In genomic region chr16:64292953-64293352, GRCh38 we compare ENCODE assay signal across 28 cellular contexts.
"Had no signal": no experiment of that assay in that cellular context is flagged by ENCODE, and none has a peak within 500 bp of the region (broad histone marks: within the 10 kb centered on the region; RNA-seq: fewer than 3 reads in every experiment).

No MANE protein-coding gene starts in this region.

- H3K4me3 ChIP-seq: adrenal gland, body of pancreas, esophagus muscularis mucosa, gastroesophageal sphincter had no signal

- ATAC-seq: activated CD4-positive, alpha-beta T cell treated with anti-CD3 and anti-CD28 coated beads for 36 hours; activated CD8-positive, alpha-beta memory T cell treated with anti-CD3 and anti-CD28 coated beads, Interleukin-2, amount 10 ng/mL, durations not matched to agents 7 days and 5 days; activated CD8-positive, alpha-beta T cell treated with anti-CD3 and anti-CD28 coated beads, Interleukin-2, amount 10 ng/mL, durations not matched to agents 7 days and 5 days; activated naive CD8-positive, alpha-beta T cell treated with anti-CD3 and anti-CD28 coated beads, Interleukin-2, amount 50 U/mL, for 24 hours; body of pancreas; effector memory CD8-positive, alpha-beta T cell; gastroesophageal sphincter had no signal

- H3K9me3 ChIP-seq: adrenal gland, body of pancreas, esophagus muscularis mucosa, gastroesophageal sphincter had no signal

- H3K36me3 ChIP-seq: adrenal gland, esophagus muscularis mucosa, gastroesophageal sphincter had no signal

- H3K4me1 ChIP-seq: adrenal gland, body of pancreas, gastroesophageal sphincter had no signal

- DNase-seq: activated CD4-positive, alpha-beta memory T cell treated with anti-CD3 and anti-CD28 coated beads for 36 hours; activated CD4-positive, alpha-beta T cell treated with anti-CD3 and anti-CD28 coated beads for 36 hours; activated CD4-positive, alpha-beta T cell treated with anti-CD3 and anti-CD28 coated beads, Interleukin-2, amount 10 ng/mL, durations not matched to agents 24 days and 14 days; activated CD4-positive, CD25-positive, alpha-beta regulatory T cell; activated CD4-positive, CD25-positive, alpha-beta regulatory T cell treated with anti-CD3 and anti-CD28 coated beads, Interleukin-2, amount 50 U/mL, for 72 hours; activated CD8-positive, alpha-beta memory T cell treated with anti-CD3 and anti-CD28 coated beads, Interleukin-2, amount 10 ng/mL, durations not matched to agents 7 days and 5 days; activated CD8-positive, alpha-beta memory T cell treated with anti-CD3 and anti-CD28 coated beads, Interleukin-2, amount 50 U/mL, for 4 hours; activated CD8-positive, alpha-beta T cell treated with anti-CD3 and anti-CD28 coated beads, Interleukin-2, amount 10 ng/mL, durations not matched to agents 7 days and 5 days; activated effector memory CD4-positive, alpha-beta T cell treated with anti-CD3 and anti-CD28 coated beads, Interleukin-2, amount 50 U/mL, for 16 hours; activated naive CD4-positive, alpha-beta T cell treated with anti-CD3 and anti-CD28 coated beads for 36 hours; activated naive CD8-positive, alpha-beta T cell treated with anti-CD3 and anti-CD28 coated beads for 36 hours; activated naive CD8-positive, alpha-beta T cell treated with anti-CD3 and anti-CD28 coated beads, Interleukin-2, amount 50 U/mL, for 24 hours; activated T-cell treated with anti-CD3 and anti-CD28 coated beads, Interleukin-2, amount 50 U/mL, for 1 hour; activated T-cell treated with anti-CD3 and anti-CD28 coated beads, Interleukin-2, amount 50 U/mL, for 48 hours; adrenal gland; amygdala; aorta; body of pancreas; caudate nucleus; cortex of kidney; dermis blood vessel endothelial cell; effector CD4-positive, alpha-beta T cell; effector memory CD8-positive, alpha-beta T cell; erythroblast; foreskin melanocyte; T-helper 2 cell had no signal

- H3K27ac ChIP-seq: adrenal gland, body of pancreas, esophagus muscularis mucosa, gastroesophageal sphincter had no signal

- H3K27me3 ChIP-seq: adrenal gland, body of pancreas, esophagus muscularis mucosa, gastroesophageal sphincter had no signal
